ENCODE assay signal across 8 cellular contexts in the genomic region with DNA sequence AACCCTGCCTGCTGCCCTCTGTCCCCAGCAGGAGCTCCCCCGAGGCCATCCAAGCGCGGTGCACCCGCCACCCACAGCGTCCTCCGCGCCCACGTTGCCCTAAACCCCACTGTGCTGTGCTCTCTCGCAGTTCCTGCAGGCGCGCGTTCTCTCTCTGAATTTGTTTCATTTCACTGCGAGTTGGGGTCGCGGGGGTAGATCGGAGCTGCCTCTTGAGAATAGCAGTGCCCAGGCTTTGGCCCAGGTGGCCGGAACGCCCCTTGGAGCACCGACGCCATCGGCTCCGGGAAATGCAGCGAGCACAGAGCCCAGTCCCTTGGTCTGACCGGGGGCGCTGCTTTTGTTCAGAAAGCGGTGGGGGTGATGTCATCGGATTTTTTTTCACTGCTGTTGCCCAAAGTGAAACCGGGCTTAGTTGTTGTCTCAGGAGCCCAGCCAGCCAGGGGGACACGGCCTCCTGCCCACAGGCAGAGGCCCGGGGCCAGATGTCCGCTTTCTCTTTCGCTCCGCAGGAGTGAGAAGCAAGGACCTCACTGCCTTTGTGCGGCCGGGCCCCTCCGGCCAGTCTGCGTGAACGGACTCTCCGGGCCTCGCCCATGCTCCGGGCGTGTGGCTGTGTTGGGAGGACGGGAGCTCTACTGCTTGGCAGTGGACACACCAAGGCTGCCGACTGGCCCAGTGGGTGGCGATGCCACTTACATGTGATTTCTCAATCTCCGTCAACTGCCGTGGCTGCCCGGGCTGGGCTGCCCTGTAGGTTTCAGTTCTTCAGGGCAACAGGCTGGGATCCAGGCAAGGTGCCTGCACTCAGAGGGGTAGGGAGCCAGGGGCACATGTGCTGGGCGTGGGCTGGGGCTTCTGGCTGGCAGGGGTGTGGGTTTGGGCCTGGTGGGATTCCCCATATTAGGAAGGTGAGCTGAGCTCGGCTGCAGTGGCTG. TPM values are rescaled to one million over a fixed set of nuclear protein-coding genes. Genes with fewer than 3 reads are reported as not detected.
DNase-seq lines count a peak whose midpoint lies in the region; ATAC-seq and TF ChIP-seq lines count a peak whose summit lies in the region.

No MANE protein-coding gene starts in this region.

- intact Hi-C loops in lower lobe of right lung (cut with DNase I): no loop called here

- DNase-seq in CD8-positive, alpha-beta memory T cell: peak; percentile 22 to 81 (median 57)
- DNase-seq in activated CD4-positive, alpha-beta T cell treated with anti-CD3 and anti-CD28 coated beads, Interleukin-2, amount 50 U/mL, for 1 hour: peak; percentile 36
- peak; percentile 69 for DNase-seq in ecto neural progenitor cell (ENCODE audit: low spot score)
- DNase-seq in lower lobe of right lung: peak; percentile 90
- peak; percentile 17 to 20 for DNase-seq in stimulated activated CD8-positive, alpha-beta memory T cell treated with anti-CD3 and anti-CD28 coated beads, Interleukin-4, amount 100 ng/mL, for 1 hour (ENCODE audit: low read depth in 2 of 2, low spot score in 1 of 2)
- DNase-seq in NCI-H748 treated with DMSO at 0.1 percent for 48 hours (lab: John Stamatoyannopoulos, UW): no peak

- H3K27ac ChIP-seq in CD8-positive, alpha-beta memory T cell (ENCODE audit: low read depth, low read length): peak overlapping the region; percentile 9
- peak overlapping the region; percentile 94 for H3K27ac ChIP-seq in lower lobe of right lung

- no peaks in the 10 kb centered on the region for H3K9me3 ChIP-seq in CD8-positive, alpha-beta memory T cell (ENCODE audit: low read length)
- no peaks in the 10 kb centered on the region for H3K9me3 ChIP-seq in lower lobe of right lung

- POLR2A ChIA-PET in CD8-positive, alpha-beta memory T cell (lab: Charles Lee): interaction anchor here (0.8 to 0.9 kb wide), 2 partner anchors 50 to 83 kb away, joined by 3 to 6 read pairs; partner anchors contain the start of gene AP5Z1

- peaks cover 0 to under 1% of the 10 kb centered on the region in 2 donors for H3K27me3 Mint-ChIP-seq in CD8-positive, alpha-beta memory T cell
- no peaks in the 10 kb centered on the region for H3K27me3 Mint-ChIP-seq in IgD-negative memory B cell

- peak overlapping the region; percentile 83 to 93 (median 87) for H3K4me3 Mint-ChIP-seq in CD8-positive, alpha-beta memory T cell
- H3K4me3 Mint-ChIP-seq in IgD-negative memory B cell: peak overlapping the region; percentile 91 to 95 (median 94)

- peaks cover 0 to 60% (median 4%) of the 10 kb centered on the region in 3 donors for H3K36me3 Mint-ChIP-seq in CD8-positive, alpha-beta memory T cell
- H3K36me3 Mint-ChIP-seq in IgD-negative memory B cell: peaks cover 1% of the 10 kb centered on the region

- CTCF ChIA-PET in CD8-positive, alpha-beta memory T cell (lab: Charles Lee): interaction anchor here (0.9 to 2.0 kb wide), 4 partner anchors 29 to 114 kb away, joined by 3 to 8 read pairs (median 4); no protein-coding TSS in a partner anchor

- peaks cover 14% of the 10 kb centered on the region for H3K4me1 ChIP-seq in CD8-positive, alpha-beta memory T cell (ENCODE audit: insufficient read depth, low read length)
- peaks cover 51% of the 10 kb centered on the region for H3K4me1 ChIP-seq in lower lobe of right lung

- peak; percentile 56 for ATAC-seq in GM21390 (IDR thresholded peaks at IDR 0.05; ENCODE audit: unreplicated experiment)
- ATAC-seq in lower lobe of right lung: peak; percentile 90 to 92

- peaks cover 28 to 64% (median 54%) of the 10 kb centered on the region in 3 donors for H3K4me1 Mint-ChIP-seq in CD8-positive, alpha-beta memory T cell
- peaks cover 32 to 44% (median 32%) of the 10 kb centered on the region in 3 donors for H3K4me1 Mint-ChIP-seq in IgD-negative memory B cell

- no peaks in the 10 kb centered on the region for H3K27me3 ChIP-seq in CD8-positive, alpha-beta memory T cell (ENCODE audit: insufficient read depth, low read length, poor library complexity, severe bottlenecking)
- H3K27me3 ChIP-seq in lower lobe of right lung (ENCODE audit: low read depth): no peaks in the 10 kb centered on the region

- H3K36me3 ChIP-seq in CD8-positive, alpha-beta memory T cell (ENCODE audit: insufficient read depth, low read length): no peaks in the 10 kb centered on the region
- H3K36me3 ChIP-seq in lower lobe of right lung: peaks cover 9% of the 10 kb centered on the region

- no peaks in the 10 kb centered on the region for H3K9me3 Mint-ChIP-seq in CD8-positive, alpha-beta memory T cell
- H3K9me3 Mint-ChIP-seq in IgD-negative memory B cell: no peaks in the 10 kb centered on the region

- no peak for TF ChIP-seq CTCF in lower lobe of right lung (IDR thresholded peaks at IDR 0.05)

- peak overlapping the region; percentile 32 to 96 (median 90) for H3K27ac Mint-ChIP-seq in CD8-positive, alpha-beta memory T cell
- H3K27ac Mint-ChIP-seq in IgD-negative memory B cell: peak overlapping the region; percentile 95 to 96 (median 96)

- peak overlapping the region; percentile 64 for H3K4me3 ChIP-seq in CD8-positive, alpha-beta memory T cell (ENCODE audit: low read length)
- peak overlapping the region; percentile 60 for H3K4me3 ChIP-seq in lower lobe of right lung

RNA-seq across cellular contexts. Expression of gene FOXK1, which starts 43.2 kb away (rescaled TPM):
- total RNA-seq in CD8-positive, alpha-beta memory T cell: 10 to 100 TPM; 35.6 to 38.4 TPM
- polyA plus RNA-seq in CD8-positive, alpha-beta memory T cell: 4.5 TPM
- 2.3 TPM for polyA plus RNA-seq in IgD-negative memory B cell
- 28.8 TPM for total RNA-seq in lower lobe of right lung

RNA-seq across cellular contexts. Expression of gene AP5Z1, which starts 50.1 kb away (rescaled TPM):
- total RNA-seq in CD8-positive, alpha-beta memory T cell: 10 to 100 TPM; 47.8 to 49.8 TPM
- 38.9 TPM for polyA plus RNA-seq in CD8-positive, alpha-beta memory T cell
- polyA plus RNA-seq in IgD-negative memory B cell: 37.7 TPM
- total RNA-seq in lower lobe of right lung: 50.4 TPM
